16 cellular contexts compared by ENCODE assay signal in the genomic region with DNA sequence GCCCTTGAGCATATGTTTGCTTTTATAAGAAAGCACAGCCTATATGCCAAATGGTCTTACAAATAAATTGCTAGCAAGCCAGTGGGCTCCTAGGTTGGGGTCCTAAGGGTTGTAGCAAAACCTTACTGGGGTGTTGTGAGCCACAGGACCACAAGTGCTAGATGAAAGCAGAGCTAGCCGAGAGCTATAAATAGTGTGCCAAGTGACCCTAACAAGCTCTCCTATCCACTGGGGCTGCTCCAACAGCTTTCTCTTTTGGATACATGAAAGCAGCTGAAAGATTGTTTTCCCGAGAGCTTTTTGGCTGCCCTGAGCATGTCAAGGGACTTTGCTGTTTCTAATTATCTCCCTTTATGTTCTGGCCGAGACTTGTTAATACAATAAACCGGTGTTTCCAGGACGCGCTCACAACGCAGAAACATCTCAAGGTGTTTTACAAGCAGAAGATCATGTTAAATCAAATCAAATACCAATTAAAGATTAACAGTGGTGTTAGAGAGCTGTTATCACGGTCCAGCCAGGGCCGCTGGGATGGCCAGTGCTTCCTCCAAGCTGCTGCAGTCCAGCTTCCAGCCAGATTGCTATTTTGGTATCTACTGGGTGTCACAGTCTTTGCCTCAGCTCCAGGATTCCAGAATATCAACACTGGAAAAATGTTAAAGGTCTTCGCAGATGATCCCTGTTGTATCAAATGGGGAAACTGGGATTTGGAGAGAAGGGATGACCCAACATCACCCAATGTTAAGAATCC.
DNase-seq lines count a peak whose midpoint lies in the region; ATAC-seq lines count a peak whose summit lies in the region.
"Had no signal": no experiment of that assay in that cellular context is flagged by ENCODE, and none has a peak within 500 bp of the region (broad histone marks: within the 10 kb centered on the region; RNA-seq: fewer than 3 reads in every experiment).

No MANE protein-coding gene starts in this region.

- DNase-seq in left cardiac atrium: peak; percentile 22
- DNase-seq in Right ventricle myocardium inferior (ENCODE audit: missing footprints): no peak
- peak; percentile 79 for DNase-seq in SK-N-DZ (ENCODE audit: low spot score)
- DNase-seq in myocyte (ENCODE audit: low read depth): peak; percentile 73
- no peak for DNase-seq in mesenteric fat pad (ENCODE audit: low spot score)
- no peak for DNase-seq in SHP77 treated with DMSO at 0.1 percent for 48 hours (lab: John Stamatoyannopoulos, UW)
- DNase-seq: 8988T; CD4-positive, alpha-beta memory T cell; DMS153; DMS79; GDM1; GM23248; HCEC 1CT had no signal

- H3K9me3 ChIP-seq in skeletal muscle tissue (ENCODE audit: control insufficient read depth in 3 of 3, low read length in 3 of 3): no peaks in the 10 kb centered on the region
- H3K9me3 ChIP-seq: BLaER1 had no signal

- peak overlapping the region; percentile 7 to 43 (median 22) for H3K4me3 ChIP-seq in skeletal muscle tissue (ENCODE audit: low read length in 3 of 3)
- H3K4me3 ChIP-seq: BLaER1, GM23248 had no signal

- intact Hi-C loops in left cardiac atrium (cut with DNase I) (no loop called here), Right ventricle myocardium inferior (cut with DNase I) (no loop called here)

- peak overlapping the region; percentile 1 for H3K27ac ChIP-seq in skeletal muscle tissue (ENCODE audit: low read depth, low read length)
- H3K27ac ChIP-seq: BLaER1, GM23248, HL-60 had no signal

- H3K27me3 ChIP-seq in skeletal muscle tissue (ENCODE audit: control insufficient read depth in 3 of 3, insufficient read depth in 3 of 3, low read length in 3 of 3): no peaks in the 10 kb centered on the region
- H3K27me3 ChIP-seq: BLaER1 had no signal

- peak overlapping the region in 1 of 3 donors; percentile 16 for H3K9ac ChIP-seq in skeletal muscle tissue (ENCODE audit: low read depth in 1 of 3, low read length in 3 of 3)
- H3K9ac ChIP-seq: BLaER1, GM23248 had no signal

- peak in 1 of 2 donors; percentile 76 for ATAC-seq in left cardiac atrium
- no peak for ATAC-seq in Right ventricle myocardium inferior

- no peaks in the 10 kb centered on the region for H3K36me3 ChIP-seq in skeletal muscle tissue (ENCODE audit: control insufficient read depth in 3 of 3, insufficient read depth in 3 of 3, low read length in 3 of 3)
- H3K36me3 ChIP-seq: BLaER1 had no signal

- peaks cover 0 to 3% (median 2%) of the 10 kb centered on the region in 3 donors for H3K4me1 ChIP-seq in skeletal muscle tissue (ENCODE audit: control insufficient read depth in 3 of 3, insufficient read depth in 3 of 3, low read length in 3 of 3)
- H3K4me1 ChIP-seq: BLaER1 had no signal

Comparison
In these comparisons a context has a peak if more than half of its experiments do, and no peak if none do; other contexts are left out.
1. DNase-seq: peak in left cardiac atrium (single experiment), SK-N-DZ (single experiment) and myocyte (single experiment); none in Right ventricle myocardium inferior (single experiment), mesenteric fat pad (single experiment) and SHP77 treated with DMSO at 0.1 percent for 48 hours (single experiment).